In genomic region chr9:16542290-16542689, GRCh38 we compare ENCODE assay signal across 2 cellular contexts.
TF ChIP-seq lines count a peak whose summit lies in the region.

No MANE protein-coding gene starts in this region.

TF ChIP-seq in IMR-90, 13 proteins besides CTCF, POLR2A, EP300 and RAD21:
- no peak for TF ChIP-seq BHLHE40 (IDR thresholded peaks at IDR 0.05; ENCODE audit: low read depth, low read length)
- TF ChIP-seq MAZ (IDR thresholded peaks at IDR 0.05; ENCODE audit: borderline replicate concordance, low read depth, low read length) = no peak
- no peak for TF ChIP-seq MAFK (IDR thresholded peaks at IDR 0.05; ENCODE audit: low read depth, low read length)
- no peak for TF ChIP-seq FOS (IDR thresholded peaks at IDR 0.05; ENCODE audit: low read depth, low read length)
- TF ChIP-seq USF2 (IDR thresholded peaks at IDR 0.05; ENCODE audit: low read depth, low read length) = no peak
- TF ChIP-seq MXI1 (IDR thresholded peaks at IDR 0.05; ENCODE audit: borderline replicate concordance, low read depth, low read length) = no peak
- TF ChIP-seq SMC3 (IDR thresholded peaks at IDR 0.05; ENCODE audit: low read depth, low read length) = no peak
- TF ChIP-seq, protein P1, sequence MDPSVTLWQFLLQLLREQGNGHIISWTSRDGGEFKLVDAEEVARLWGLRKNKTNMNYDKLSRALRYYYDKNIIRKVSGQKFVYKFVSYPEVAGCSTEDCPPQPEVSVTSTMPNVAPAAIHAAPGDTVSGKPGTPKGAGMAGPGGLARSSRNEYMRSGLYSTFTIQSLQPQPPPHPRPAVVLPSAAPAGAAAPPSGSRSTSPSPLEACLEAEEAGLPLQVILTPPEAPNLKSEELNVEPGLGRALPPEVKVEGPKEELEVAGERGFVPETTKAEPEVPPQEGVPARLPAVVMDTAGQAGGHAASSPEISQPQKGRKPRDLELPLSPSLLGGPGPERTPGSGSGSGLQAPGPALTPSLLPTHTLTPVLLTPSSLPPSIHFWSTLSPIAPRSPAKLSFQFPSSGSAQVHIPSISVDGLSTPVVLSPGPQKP (IDR thresholded peaks at IDR 0.05; ENCODE audit: borderline replicate concordance, low read depth, low read length) = no peak
- TF ChIP-seq RCOR1 (IDR thresholded peaks at IDR 0.05; ENCODE audit: insufficient replicate concordance, low read length) = no peak
- no peak for TF ChIP-seq CHD1 (IDR thresholded peaks at IDR 0.05; ENCODE audit: low read depth, low read length)
- no peak for TF ChIP-seq NFE2L2 (IDR thresholded peaks at IDR 0.05; ENCODE audit: low read depth, low read length)

TF ChIP-seq in endothelial cell of umbilical vein, 7 proteins besides CTCF, POLR2A, EP300 and RAD21:
- TF ChIP-seq JUN (IDR thresholded peaks at IDR 0.05; ENCODE audit: borderline replicate concordance, insufficient read depth, insufficient read length, low read depth) = no peak
- no peak for TF ChIP-seq GATA2 (IDR thresholded peaks at IDR 0.05; ENCODE audit: insufficient read depth, insufficient read length, low read depth, low read length)
- TF ChIP-seq MYC (IDR thresholded peaks at IDR 0.05; ENCODE audit: low read depth, low read length) = no peak
- no peak for TF ChIP-seq POLR2AphosphoS5 (IDR thresholded peaks at IDR 0.05; ENCODE audit: insufficient read depth, low read depth, low read length)
- TF ChIP-seq FOS (IDR thresholded peaks at IDR 0.05; ENCODE audit: borderline replicate concordance, insufficient read depth, low read length) = no peak
- TF ChIP-seq MAX (IDR thresholded peaks at IDR 0.05; ENCODE audit: insufficient read depth, insufficient read length) = no peak
- TF ChIP-seq EZH2 (IDR thresholded peaks at IDR 0.05; ENCODE audit: borderline replicate concordance, low read depth, low read length, severe bottlenecking) = no peak
